Comparison of ENCODE assay signal across 17 cellular contexts in the genomic region with DNA sequence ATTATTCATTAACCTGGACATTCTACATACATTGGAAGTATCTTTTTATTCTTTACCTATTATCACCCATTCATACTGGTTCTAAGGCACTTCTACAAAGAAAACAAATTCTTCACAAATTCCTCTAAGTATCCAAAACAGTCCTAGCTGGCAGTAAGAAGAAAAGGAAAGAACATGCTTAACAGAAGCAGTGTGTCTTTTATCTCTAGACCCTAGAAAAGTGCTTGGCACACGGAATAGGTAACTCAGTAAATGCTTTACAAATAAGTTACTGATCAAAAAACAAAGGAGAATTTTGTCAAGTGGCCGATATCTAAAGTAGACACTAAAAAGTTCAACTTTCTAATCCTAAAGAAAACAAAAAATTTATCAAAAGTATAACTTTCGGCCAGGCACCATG.
"Had no signal": no experiment of that assay in that cellular context is flagged by ENCODE, and none has a peak within 500 bp of the region (broad histone marks: within the 10 kb centered on the region; RNA-seq: fewer than 3 reads in every experiment).

No MANE protein-coding gene starts in this region.

- H3K36me3 Mint-ChIP-seq: naive B cell had no signal

- H3K27ac ChIP-seq: colonic mucosa, foreskin keratinocyte, heart left ventricle, uterus had no signal

- DNase-seq: cerebellar nuclear complex; colonic mucosa; dermis blood vessel endothelial cell; erythroblast; foreskin keratinocyte; heart left ventricle; islet precursor cell; left cardiac atrium; left ventricle myocardium superior; mesendoderm; naive B cell; retina; stimulated activated naive CD4-positive, alpha-beta T cell treated with Interleukin-2 at 50 U/mL for 16 hours; trophoblast cell; uterus had no signal

- H3K9me3 ChIP-seq: colonic mucosa, heart left ventricle, uterus had no signal

- H3K4me1 ChIP-seq: colonic mucosa, foreskin keratinocyte, uterus had no signal

- H3K9me3 Mint-ChIP-seq: naive B cell had no signal

- H3K4me3 ChIP-seq: colonic mucosa, heart left ventricle, lung, uterus had no signal

- ATAC-seq: foreskin keratinocyte, heart left ventricle, left cardiac atrium, left ventricle myocardium superior, sciatic nerve had no signal

- H3K4me1 Mint-ChIP-seq: naive B cell had no signal

- H3K27me3 ChIP-seq: colonic mucosa, foreskin keratinocyte, heart left ventricle, uterus had no signal

- H3K36me3 ChIP-seq: colonic mucosa, uterus had no signal

- H3K4me3 Mint-ChIP-seq: naive B cell had no signal

- H3K27me3 Mint-ChIP-seq: naive B cell had no signal
